Comparison of ENCODE assay signal across 25 cellular contexts in genomic region chr15:88400069-88400468, GRCh38.
"Had no signal": no experiment of that assay in that cellular context is flagged by ENCODE, and none has a peak within 500 bp of the region (broad histone marks: within the 10 kb centered on the region; RNA-seq: fewer than 3 reads in every experiment).

No MANE protein-coding gene starts in this region.

- H3K27me3 Mint-ChIP-seq: activated naive CD8-positive, alpha-beta T cell; stimulated activated naive B cell treated with anti-CD40 and anti-IgM and Interleukin-4, amounts not matched to agents 10 μg/mL and 1 μg/mL and 100 μg/mL, for 72 hours had no signal

- H3K4me3 ChIP-seq: colonic mucosa, dorsolateral prefrontal cortex, gastrocnemius medialis, mucosa of descending colon, suprapubic skin, tibial artery had no signal

- H3K36me3 Mint-ChIP-seq: activated naive CD8-positive, alpha-beta T cell; natural killer cell treated with Interleukin-12 subunit alpha and Interleukin-12 subunit beta and Interleukin-15 and Interleukin-18, amount 100 ng/mL, for 72 hours; stimulated activated naive B cell treated with anti-CD40 and anti-IgM and Interleukin-4, amounts not matched to agents 10 μg/mL and 1 μg/mL and 100 μg/mL, for 72 hours had no signal

- H3K4me3 Mint-ChIP-seq: activated B cell treated with CpG ODN at 0.5 μM for 24 hours; activated CD8-positive, alpha-beta T cell treated with anti-CD3 and anti-CD28 coated beads, Interleukin-2, amount 10 ng/mL, durations not matched to agents 7 days and 5 days; activated naive CD8-positive, alpha-beta T cell; natural killer cell treated with Interleukin-12 subunit alpha and Interleukin-12 subunit beta and Interleukin-15 and Interleukin-18, amount 100 ng/mL, for 72 hours; stimulated activated naive B cell treated with anti-CD40 and anti-IgM and Interleukin-4, amounts not matched to agents 10 μg/mL and 1 μg/mL and 100 μg/mL, for 72 hours had no signal

- ATAC-seq: activated CD8-positive, alpha-beta T cell treated with anti-CD3 and anti-CD28 coated beads, Interleukin-2, amount 10 ng/mL, durations not matched to agents 7 days and 5 days; gastrocnemius medialis; left ventricle myocardium superior; mucosa of descending colon; natural killer cell treated with Interleukin-12 subunit alpha and Interleukin-12 subunit beta and Interleukin-15 and Interleukin-18, amount 100 ng/mL, for 72 hours; right cardiac atrium; stimulated activated naive B cell treated with anti-CD40 and anti-IgM and Interleukin-4, amounts not matched to agents 10 μg/mL and 1 μg/mL and 100 μg/mL, for 72 hours had no signal

- H3K4me1 ChIP-seq: colonic mucosa had no signal

- H3K36me3 ChIP-seq: colonic mucosa, gastrocnemius medialis, suprapubic skin, tibial artery had no signal

- H3K27ac ChIP-seq: colonic mucosa, gastrocnemius medialis, suprapubic skin, tibial artery had no signal

- H3K27ac Mint-ChIP-seq: activated B cell treated with CpG ODN at 0.5 μM for 24 hours; activated CD8-positive, alpha-beta T cell treated with anti-CD3 and anti-CD28 coated beads, Interleukin-2, amount 10 ng/mL, durations not matched to agents 7 days and 5 days; activated naive CD8-positive, alpha-beta T cell; natural killer cell treated with Interleukin-12 subunit alpha and Interleukin-12 subunit beta and Interleukin-15 and Interleukin-18, amount 100 ng/mL, for 72 hours; stimulated activated naive B cell treated with anti-CD40 and anti-IgM and Interleukin-4, amounts not matched to agents 10 μg/mL and 1 μg/mL and 100 μg/mL, for 72 hours had no signal

- DNase-seq: activated B cell treated with CpG ODN at 0.5 μM for 24 hours; activated CD4-positive, alpha-beta T cell treated with anti-CD3 and anti-CD28 coated beads, Interleukin-2, amount 50 U/mL, for 1 hour; activated CD8-positive, alpha-beta T cell treated with anti-CD3 and anti-CD28 coated beads, Interleukin-2, amount 10 ng/mL, durations not matched to agents 7 days and 5 days; activated effector memory CD4-positive, alpha-beta T cell treated with Interleukin-2 at 50 U/mL for 16 hours; activated naive CD4-positive, alpha-beta T cell treated with Interleukin-2 at 50 U/mL for 16 hours; anterior cingulate cortex; cerebellar nuclear complex; colonic mucosa; dorsolateral prefrontal cortex; effector memory CD4-positive, alpha-beta T cell; erythroblast; gastrocnemius medialis; glutamatergic neuron; left ventricle myocardium superior; mucosa of descending colon; posterior cingulate gyrus; right cardiac atrium; stimulated activated CD4-positive, alpha-beta T cell treated with anti-CD3 and anti-CD28 coated beads, Interleukin-15, amount 100 ng/mL, for 24 hours; stimulated activated CD4-positive, alpha-beta T cell treated with anti-CD3 and anti-CD28 coated beads, Interleukin-2, amount 100 ng/mL, for 24 hours; stimulated activated naive B cell treated with anti-CD40 and anti-IgM and Interleukin-4, amounts not matched to agents 10 μg/mL and 1 μg/mL and 100 μg/mL, for 72 hours; T1000; tibial artery had no signal

- H3K9me3 ChIP-seq: colonic mucosa, gastrocnemius medialis, mucosa of descending colon, suprapubic skin, tibial artery had no signal

- H3K27me3 ChIP-seq: colonic mucosa, gastrocnemius medialis had no signal

- H3K9me3 Mint-ChIP-seq: activated B cell treated with CpG ODN at 0.5 μM for 24 hours; natural killer cell treated with Interleukin-12 subunit alpha and Interleukin-12 subunit beta and Interleukin-15 and Interleukin-18, amount 100 ng/mL, for 72 hours; stimulated activated naive B cell treated with anti-CD40 and anti-IgM and Interleukin-4, amounts not matched to agents 10 μg/mL and 1 μg/mL and 100 μg/mL, for 72 hours had no signal
